In the genomic region with DNA sequence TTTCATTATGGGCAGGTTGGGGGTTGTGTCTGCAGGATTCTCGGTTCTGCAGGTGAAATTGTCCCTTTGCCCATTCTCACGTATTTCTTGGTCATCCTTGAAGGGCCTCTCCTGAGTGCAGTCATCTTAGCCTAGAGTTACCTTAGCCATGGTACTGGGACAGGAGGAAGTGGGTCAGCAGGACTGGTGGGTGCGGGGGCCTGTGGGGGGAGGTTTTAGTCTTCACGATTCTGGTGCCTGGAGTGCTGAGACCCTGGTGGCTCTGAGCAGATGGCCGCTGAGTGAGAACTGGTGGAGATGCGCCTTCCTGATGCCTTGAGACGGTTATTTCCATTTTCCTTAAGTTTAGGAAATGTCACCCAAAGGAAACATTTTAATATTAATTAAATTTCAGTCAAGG, we compare ENCODE assay signal across 1 cellular context.
TF ChIP-seq lines count a peak whose summit lies in the region.

No MANE protein-coding gene starts in this region.

TF ChIP-seq in HCT116, 20 proteins besides CTCF, POLR2A, EP300 and RAD21:
- TF ChIP-seq JUND (IDR thresholded peaks at IDR 0.05) (no peak), SRF (IDR thresholded peaks at IDR 0.05; ENCODE audit: low read depth) (no peak), CBX3 (IDR thresholded peaks at IDR 0.05; ENCODE audit: low read depth) (no peak), ELF1 (IDR thresholded peaks at IDR 0.05; ENCODE audit: borderline replicate concordance, low read depth) (no peak), EZH2phosphoT487 (IDR thresholded peaks at IDR 0.05; ENCODE audit: borderline replicate concordance) (no peak)
